8 cellular contexts compared by ENCODE assay signal in the genomic region with DNA sequence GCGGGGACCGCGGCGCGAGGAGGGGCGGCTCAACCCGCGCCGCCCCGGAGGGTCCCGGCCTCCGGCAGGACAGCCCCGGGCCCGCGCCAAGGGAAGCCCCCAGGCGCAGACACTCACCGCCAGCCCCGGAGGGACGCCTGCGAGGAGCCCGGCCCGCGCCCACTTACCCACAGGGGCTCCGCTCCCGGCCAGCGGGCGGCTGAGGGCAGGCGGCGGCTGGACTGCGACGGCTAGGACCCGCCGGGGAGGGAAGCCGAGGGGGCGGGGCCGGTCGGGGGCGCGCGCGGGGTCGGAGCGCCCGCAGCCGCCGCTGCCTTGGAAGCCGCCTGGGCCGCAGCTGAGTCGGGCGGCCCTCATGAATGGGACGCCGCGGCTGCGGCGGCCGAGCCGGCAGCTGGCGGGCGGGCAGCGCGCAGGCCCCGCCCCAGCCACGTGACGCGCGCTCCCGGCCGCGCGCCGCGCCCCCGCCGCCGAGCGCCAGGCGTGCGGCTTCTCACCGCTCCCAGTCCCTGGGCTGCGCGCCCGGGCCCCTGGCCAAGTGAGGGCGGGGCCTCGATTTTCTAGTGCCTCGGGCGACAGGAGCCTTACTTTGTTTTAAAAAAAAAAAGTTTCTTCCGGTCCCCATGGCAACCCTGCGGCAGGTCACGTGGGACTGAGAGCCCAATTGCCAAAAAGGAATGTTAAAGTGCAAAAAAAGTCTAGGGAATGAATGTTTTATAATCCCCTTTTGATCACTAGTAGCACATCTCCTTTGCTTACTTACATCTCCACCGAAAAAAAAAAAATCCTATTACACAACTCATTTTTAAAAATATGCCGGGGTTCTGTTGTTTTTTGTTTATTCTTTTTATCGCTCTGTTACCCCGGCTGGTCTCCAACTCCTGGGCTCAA. TPM values are rescaled to one million over a fixed set of nuclear protein-coding genes. Genes with fewer than 3 reads are reported as not detected.
DNase-seq lines count a peak whose midpoint lies in the region; ATAC-seq and TF ChIP-seq lines count a peak whose summit lies in the region.

A gene with protein sequence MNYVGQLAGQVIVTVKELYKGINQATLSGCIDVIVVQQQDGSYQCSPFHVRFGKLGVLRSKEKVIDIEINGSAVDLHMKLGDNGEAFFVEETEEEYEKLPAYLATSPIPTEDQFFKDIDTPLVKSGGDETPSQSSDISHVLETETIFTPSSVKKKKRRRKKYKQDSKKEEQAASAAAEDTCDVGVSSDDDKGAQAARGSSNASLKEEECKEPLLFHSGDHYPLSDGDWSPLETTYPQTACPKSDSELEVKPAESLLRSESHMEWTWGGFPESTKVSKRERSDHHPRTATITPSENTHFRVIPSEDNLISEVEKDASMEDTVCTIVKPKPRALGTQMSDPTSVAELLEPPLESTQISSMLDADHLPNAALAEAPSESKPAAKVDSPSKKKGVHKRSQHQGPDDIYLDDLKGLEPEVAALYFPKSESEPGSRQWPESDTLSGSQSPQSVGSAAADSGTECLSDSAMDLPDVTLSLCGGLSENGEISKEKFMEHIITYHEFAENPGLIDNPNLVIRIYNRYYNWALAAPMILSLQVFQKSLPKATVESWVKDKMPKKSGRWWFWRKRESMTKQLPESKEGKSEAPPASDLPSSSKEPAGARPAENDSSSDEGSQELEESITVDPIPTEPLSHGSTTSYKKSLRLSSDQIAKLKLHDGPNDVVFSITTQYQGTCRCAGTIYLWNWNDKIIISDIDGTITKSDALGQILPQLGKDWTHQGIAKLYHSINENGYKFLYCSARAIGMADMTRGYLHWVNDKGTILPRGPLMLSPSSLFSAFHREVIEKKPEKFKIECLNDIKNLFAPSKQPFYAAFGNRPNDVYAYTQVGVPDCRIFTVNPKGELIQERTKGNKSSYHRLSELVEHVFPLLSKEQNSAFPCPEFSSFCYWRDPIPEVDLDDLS (minus strand): TSS at position 225 of the 891 bp plus-strand sequence. CDS start 52,304 bp downstream, outside the sequence.

- H3K27me3 ChIP-seq in ovary = no peaks in the 10 kb centered on the region
- no peaks in the 10 kb centered on the region for H3K27me3 ChIP-seq in thymus (ENCODE audit: control insufficient read depth, insufficient read depth)

- DNase-seq in NCI-H1417 treated with DMSO at 0.1 percent for 48 hours (lab: John Stamatoyannopoulos, UW) = peak; percentile 76
- peak; percentile 80 to 88 for DNase-seq in SW 1271 (lab: John Stamatoyannopoulos, UW)
- DNase-seq in activated naive CD8-positive, alpha-beta T cell treated with anti-CD3 and anti-CD28 coated beads, Interleukin-2, amount 50 U/mL, for 16 hours (ENCODE audit: low read depth, low spot score) = peak; percentile 92
- peak; percentile 100 for DNase-seq in Right ventricle myocardium inferior (ENCODE audit: missing footprints)
- peak; percentile 99 to 100 (median 100) for DNase-seq in ovary

- intact Hi-C loops in Right ventricle myocardium inferior (cut with DNase I) (loop anchor here (2.0 to 5.0 kb wide), 4 partner anchors 14 to 234 kb away; partner anchors contain the start of gene MYL12A), ovary (cut with DNase I) (loop anchor here in 2 of 4 donors (2.0 to 5.0 kb wide), 2 partner anchors 14 to 356 kb away; partner anchors contain the start of gene SMCHD1 (in 1 of the 2))

- no peaks in the 10 kb centered on the region for H3K36me3 ChIP-seq in ovary
- H3K36me3 ChIP-seq in thymus (ENCODE audit: control insufficient read depth, insufficient read depth) = peaks cover 3% of the 10 kb centered on the region

- peak within 1 kb of the TSS; percentile 80 for H3K4me3 ChIP-seq in GM12875 (ENCODE audit: low read depth, low read length)
- H3K4me3 ChIP-seq in ovary = peak within 1 kb of the TSS; percentile 79
- H3K4me3 ChIP-seq in thymus (ENCODE audit: low read length) = peak within 1 kb of the TSS; percentile 89

- H3K4me1 ChIP-seq in ovary (ENCODE audit: insufficient read depth) = peaks cover 9% of the 10 kb centered on the region
- peaks cover 7% of the 10 kb centered on the region for H3K4me1 ChIP-seq in thymus (ENCODE audit: control insufficient read depth, insufficient read depth, low read length)

- TF ChIP-seq CTCF in GM12875 (IDR thresholded peaks at IDR 0.05; ENCODE audit: borderline replicate concordance, insufficient read depth, low read depth, low read length) (no peak), ovary (IDR thresholded peaks at IDR 0.05) (no peak)

- H3K27ac ChIP-seq in ovary (peak within 1 kb of the TSS; percentile 90 to 98), thymus (ENCODE audit: low read depth) (peak within 1 kb of the TSS; percentile 86)

- no peak for TF ChIP-seq EP300 in ovary (IDR thresholded peaks at IDR 0.05)

- ATAC-seq in HG02798 (IDR thresholded peaks at IDR 0.05; ENCODE audit: poor library complexity, unreplicated experiment) (peak; percentile 91), Right ventricle myocardium inferior (peak; percentile 91)

- peak; percentile 51 for TF ChIP-seq POLR2A in ovary (IDR thresholded peaks at IDR 0.05)

- WGBS in ovary, 3 donors = 0 to 1% (median 0%) methylated on average over 60 to 93 of the region's 93 CpGs
- WGBS in thymus = 3% methylated on average over 93 of the region's 93 CpGs

- H3K9me3 ChIP-seq in ovary = no peaks in the 10 kb centered on the region
- peaks cover 1% of the 10 kb centered on the region for H3K9me3 ChIP-seq in thymus (ENCODE audit: control insufficient read depth)

RNA-seq across cellular contexts. Expression of the gene that starts here (rescaled TPM):
- 9.9 TPM for total RNA-seq in Right ventricle myocardium inferior
- total RNA-seq in ovary = 10 to 100 TPM; 21.3 to 30.4 (median 26.4) TPM
- 10 to 100 TPM; 13.4 to 44.7 TPM for polyA plus RNA-seq in ovary
- polyA plus RNA-seq in thymus = 11.1 TPM

Comparison
In these comparisons a context has a peak if more than half of its experiments do, and no peak if none do; other contexts are left out.
1. Peak in every context shown above with its lines: DNase-seq, ATAC-seq, H3K4me3 ChIP-seq and H3K27ac ChIP-seq.